In the genomic region with DNA sequence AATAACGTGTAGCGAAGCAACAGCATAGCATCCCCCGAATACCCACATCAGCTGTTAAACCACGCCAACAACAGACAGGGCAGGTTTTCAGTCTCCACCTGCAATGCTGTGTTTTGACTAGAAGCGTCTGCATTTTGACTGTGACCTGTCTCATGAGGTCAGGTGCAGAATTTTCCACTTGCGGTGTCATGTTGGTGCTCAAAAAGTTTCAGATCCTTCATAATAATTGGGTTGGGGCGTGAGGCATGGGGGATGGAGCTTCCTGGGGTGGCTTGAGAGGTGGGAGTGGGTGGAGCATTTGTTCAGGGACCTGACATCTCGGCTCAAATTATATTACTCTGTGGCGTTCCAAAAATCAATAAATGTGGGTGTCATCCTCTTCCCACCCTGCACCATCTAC, we compare ENCODE assay signal across 1 cellular context.
TF ChIP-seq lines count a peak whose summit lies in the region.

No MANE protein-coding gene starts in this region.

TF ChIP-seq in GM12878, 131 proteins besides CTCF, POLR2A, EP300 and RAD21 (continued from another document):
- TF ChIP-seq, protein P1, sequence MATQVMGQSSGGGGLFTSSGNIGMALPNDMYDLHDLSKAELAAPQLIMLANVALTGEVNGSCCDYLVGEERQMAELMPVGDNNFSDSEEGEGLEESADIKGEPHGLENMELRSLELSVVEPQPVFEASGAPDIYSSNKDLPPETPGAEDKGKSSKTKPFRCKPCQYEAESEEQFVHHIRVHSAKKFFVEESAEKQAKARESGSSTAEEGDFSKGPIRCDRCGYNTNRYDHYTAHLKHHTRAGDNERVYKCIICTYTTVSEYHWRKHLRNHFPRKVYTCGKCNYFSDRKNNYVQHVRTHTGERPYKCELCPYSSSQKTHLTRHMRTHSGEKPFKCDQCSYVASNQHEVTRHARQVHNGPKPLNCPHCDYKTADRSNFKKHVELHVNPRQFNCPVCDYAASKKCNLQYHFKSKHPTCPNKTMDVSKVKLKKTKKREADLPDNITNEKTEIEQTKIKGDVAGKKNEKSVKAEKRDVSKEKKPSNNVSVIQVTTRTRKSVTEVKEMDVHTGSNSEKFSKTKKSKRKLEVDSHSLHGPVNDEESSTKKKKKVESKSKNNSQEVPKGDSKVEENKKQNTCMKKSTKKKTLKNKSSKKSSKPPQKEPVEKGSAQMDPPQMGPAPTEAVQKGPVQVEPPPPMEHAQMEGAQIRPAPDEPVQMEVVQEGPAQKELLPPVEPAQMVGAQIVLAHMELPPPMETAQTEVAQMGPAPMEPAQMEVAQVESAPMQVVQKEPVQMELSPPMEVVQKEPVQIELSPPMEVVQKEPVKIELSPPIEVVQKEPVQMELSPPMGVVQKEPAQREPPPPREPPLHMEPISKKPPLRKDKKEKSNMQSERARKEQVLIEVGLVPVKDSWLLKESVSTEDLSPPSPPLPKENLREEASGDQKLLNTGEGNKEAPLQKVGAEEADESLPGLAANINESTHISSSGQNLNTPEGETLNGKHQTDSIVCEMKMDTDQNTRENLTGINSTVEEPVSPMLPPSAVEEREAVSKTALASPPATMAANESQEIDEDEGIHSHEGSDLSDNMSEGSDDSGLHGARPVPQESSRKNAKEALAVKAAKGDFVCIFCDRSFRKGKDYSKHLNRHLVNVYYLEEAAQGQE (IDR thresholded peaks at IDR 0.05; ENCODE audit: low read depth, low read length) = no peak
- TF ChIP-seq MYB (IDR thresholded peaks at IDR 0.05; ENCODE audit: borderline replicate concordance, low read depth, low read length) (0 out of 2 replicates have a peak, but pooled peaks have one; percentile 23), SUZ12 (IDR thresholded peaks at IDR 0.05; ENCODE audit: unreplicated experiment) (no peak), NRF1 (conservative IDR thresholded peaks at IDR 0.05; ENCODE audit: low read depth, low read length) (no peak)
